In the genomic region with DNA sequence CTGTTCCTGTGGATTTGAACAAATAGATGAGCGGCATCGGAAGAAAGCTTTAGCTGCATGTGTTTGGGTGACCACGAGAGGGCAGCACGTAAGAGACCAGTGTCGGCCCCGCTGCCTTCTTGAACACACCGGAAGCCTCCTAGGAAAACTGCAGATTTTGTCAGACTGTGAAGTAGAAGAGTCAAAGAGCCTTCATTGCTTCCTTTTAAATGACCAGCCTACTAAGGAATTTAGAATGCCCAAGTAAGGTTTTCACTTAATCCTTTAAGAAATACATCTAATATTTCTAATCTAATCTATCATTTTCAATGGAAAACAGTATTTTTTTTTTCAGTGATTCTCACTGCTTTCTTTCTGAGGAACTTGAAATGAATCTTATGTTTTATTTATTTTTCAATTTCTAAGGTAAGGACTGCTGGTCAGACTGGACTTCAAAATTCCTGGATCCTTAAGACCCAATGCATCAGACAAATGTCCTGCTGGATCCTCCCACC, we compare ENCODE assay signal across 8 cellular contexts. TPM values are rescaled to one million over a fixed set of nuclear protein-coding genes. Genes with fewer than 3 reads are reported as not detected.
DNase-seq lines count a peak whose midpoint lies in the region; ATAC-seq and TF ChIP-seq lines count a peak whose summit lies in the region.

No MANE protein-coding gene starts in this region.

- no peak overlapping the region for H3K4me2 ChIP-seq in OCI-LY1 (ENCODE audit: low read length)

- POLR2A ChIA-PET in naive thymus-derived CD8-positive, alpha-beta T cell (lab: Charles Lee) = no interaction called here

- H3K9me3 ChIP-seq in OCI-LY1 (ENCODE audit: low read length) (no peaks in the 10 kb centered on the region), esophagus squamous epithelium (no peaks in the 10 kb centered on the region)

- H3K27ac Mint-ChIP-seq in naive thymus-derived CD8-positive, alpha-beta T cell = no peak overlapping the region
- H3K27ac Mint-ChIP-seq in stimulated activated naive B cell treated with anti-CD40 and anti-IgM and Interleukin-4, amounts not matched to agents 10 μg/mL and 1 μg/mL and 100 μg/mL, for 72 hours = no peak overlapping the region

- H3F3A ChIP-seq in OCI-LY1 (ENCODE audit: insufficient read depth, low read length) = no peaks in the 10 kb centered on the region

- 0 to 1% methylated on average over 5 to 7 of the region's 7 CpGs for WGBS in esophagus squamous epithelium, 2 donors

- H2AFZ ChIP-seq in OCI-LY1 (ENCODE audit: low read length) = no peak overlapping the region

- H3K4me3 ChIP-seq in OCI-LY1 (ENCODE audit: low read depth, low read length, poor library complexity, severe bottlenecking) = no peak overlapping the region
- no peak overlapping the region for H3K4me3 ChIP-seq in esophagus squamous epithelium

- peak; percentile 69 for TF ChIP-seq RAD21 in Ishikawa (IDR thresholded peaks at IDR 0.05; ENCODE audit: low read depth)

- DNase-seq in GM13976 (ENCODE audit: low spot score) (peak; percentile 69), activated T-cell treated with anti-CD3 and anti-CD28 coated beads for 24 hours (ENCODE audit: low read depth) (peak; percentile 63), esophagus squamous epithelium (lab: John Stamatoyannopoulos, UW) (peak; percentile 3)
- peak; percentile 30 to 80 (median 55) for DNase-seq in naive thymus-derived CD8-positive, alpha-beta T cell
- DNase-seq in stimulated activated naive B cell treated with anti-CD40 and anti-IgM and Interleukin-4, amounts not matched to agents 10 μg/mL and 1 μg/mL and 100 μg/mL, for 72 hours = peak; percentile 54

- H3K4me1 ChIP-seq in OCI-LY1 (ENCODE audit: insufficient read depth, low read length, severe bottlenecking) (peaks cover 3% of the 10 kb centered on the region), esophagus squamous epithelium (no peaks in the 10 kb centered on the region)

- H4K20me1 ChIP-seq in OCI-LY1 (ENCODE audit: insufficient read depth, low read length) = no peaks in the 10 kb centered on the region

- no peaks in the 10 kb centered on the region for H3K9me3 Mint-ChIP-seq in naive thymus-derived CD8-positive, alpha-beta T cell
- H3K9me3 Mint-ChIP-seq in stimulated activated naive B cell treated with anti-CD40 and anti-IgM and Interleukin-4, amounts not matched to agents 10 μg/mL and 1 μg/mL and 100 μg/mL, for 72 hours = no peaks in the 10 kb centered on the region

- peaks cover 10 to 14% (median 14%) of the 10 kb centered on the region in 4 donors for H3K4me1 Mint-ChIP-seq in naive thymus-derived CD8-positive, alpha-beta T cell
- peaks cover 10 to 21% of the 10 kb centered on the region in 2 donors for H3K4me1 Mint-ChIP-seq in stimulated activated naive B cell treated with anti-CD40 and anti-IgM and Interleukin-4, amounts not matched to agents 10 μg/mL and 1 μg/mL and 100 μg/mL, for 72 hours

- H3K27me3 Mint-ChIP-seq in naive thymus-derived CD8-positive, alpha-beta T cell = peaks cover 13 to 39% (median 17%) of the 10 kb centered on the region in 5 donors
- H3K27me3 Mint-ChIP-seq in stimulated activated naive B cell treated with anti-CD40 and anti-IgM and Interleukin-4, amounts not matched to agents 10 μg/mL and 1 μg/mL and 100 μg/mL, for 72 hours = peaks cover 13 to 26% of the 10 kb centered on the region in 2 donors

- ATAC-seq in naive thymus-derived CD8-positive, alpha-beta T cell = peak; percentile 63 to 81
- ATAC-seq in stimulated activated naive B cell treated with anti-CD40 and anti-IgM and Interleukin-4, amounts not matched to agents 10 μg/mL and 1 μg/mL and 100 μg/mL, for 72 hours (replicated peaks) = peak; percentile 81 to 84
- ATAC-seq in GM18520 (IDR thresholded peaks at IDR 0.05; ENCODE audit: unreplicated experiment) = no peak

- H3K27ac ChIP-seq in OCI-LY1 (ENCODE audit: low read depth, low read length, poor library complexity, severe bottlenecking) = no peak overlapping the region
- no peak overlapping the region for H3K27ac ChIP-seq in esophagus squamous epithelium

- H3K36me3 ChIP-seq in OCI-LY1 (ENCODE audit: insufficient read depth, low read length) (no peaks in the 10 kb centered on the region), esophagus squamous epithelium (no peaks in the 10 kb centered on the region)

- TF ChIP-seq EP300 in Ishikawa (IDR thresholded peaks at IDR 0.05; ENCODE audit: borderline replicate concordance) = no peak

- peak overlapping the region in 2 of 10 donors; percentile 48 to 53 for H3K4me3 Mint-ChIP-seq in naive thymus-derived CD8-positive, alpha-beta T cell
- H3K4me3 Mint-ChIP-seq in stimulated activated naive B cell treated with anti-CD40 and anti-IgM and Interleukin-4, amounts not matched to agents 10 μg/mL and 1 μg/mL and 100 μg/mL, for 72 hours = peak overlapping the region; percentile 68 to 72

- no peaks in the 10 kb centered on the region for H3K36me3 Mint-ChIP-seq in naive thymus-derived CD8-positive, alpha-beta T cell
- H3K36me3 Mint-ChIP-seq in stimulated activated naive B cell treated with anti-CD40 and anti-IgM and Interleukin-4, amounts not matched to agents 10 μg/mL and 1 μg/mL and 100 μg/mL, for 72 hours = no peaks in the 10 kb centered on the region

- H3K9me2 ChIP-seq in OCI-LY1 (ENCODE audit: low read depth, low read length) = no peaks in the 10 kb centered on the region

- TF ChIP-seq POLR2A in esophagus squamous epithelium (IDR thresholded peaks at IDR 0.05) = no peak

- intact Hi-C loops in esophagus squamous epithelium (cut with DNase I) = no loop called here

- H3K79me2 ChIP-seq in OCI-LY1 (ENCODE audit: insufficient read depth, low read length) = no peaks in the 10 kb centered on the region

- H3K27me3 ChIP-seq in OCI-LY1 (ENCODE audit: insufficient read depth, low read length) (no peaks in the 10 kb centered on the region), esophagus squamous epithelium (peaks cover 0 to 48% (median 0%) of the 10 kb centered on the region in 4 donors)

- TF ChIP-seq CTCF in GM13976 (IDR thresholded peaks at IDR 0.05; ENCODE audit: borderline replicate concordance, control extremely low read depth, extremely low read depth, insufficient read depth, missing control alignments) (peak; percentile 86), OCI-LY1 (IDR thresholded peaks at IDR 0.05; ENCODE audit: low read length) (peak; percentile 95), esophagus squamous epithelium (IDR thresholded peaks at IDR 0.05) (peak; percentile 42 to 79 (median 70))

- H3K9ac ChIP-seq in OCI-LY1 (ENCODE audit: low read length) = no peak overlapping the region

- in situ Hi-C loops in GM13976 (cut with MboI; ENCODE audit: low sequenced_read_pairs, unreplicated experiment) = no loop called here

TF ChIP-seq in Ishikawa, 13 proteins besides CTCF, POLR2A, EP300 and RAD21:
- TF ChIP-seq TAF1 (IDR thresholded peaks at IDR 0.05; ENCODE audit: low read depth) (no peak), MAX (IDR thresholded peaks at IDR 0.05) (no peak), NFIC (IDR thresholded peaks at IDR 0.05) (no peak), FOXM1 (IDR thresholded peaks at IDR 0.05; ENCODE audit: borderline replicate concordance, low read depth) (no peak), CREB1 (IDR thresholded peaks at IDR 0.05; ENCODE audit: low read depth) (no peak), YY1 (IDR thresholded peaks at IDR 0.05; ENCODE audit: low read depth) (no peak), TEAD4 (IDR thresholded peaks at IDR 0.05) (no peak)
- TF ChIP-seq, protein P1, sequence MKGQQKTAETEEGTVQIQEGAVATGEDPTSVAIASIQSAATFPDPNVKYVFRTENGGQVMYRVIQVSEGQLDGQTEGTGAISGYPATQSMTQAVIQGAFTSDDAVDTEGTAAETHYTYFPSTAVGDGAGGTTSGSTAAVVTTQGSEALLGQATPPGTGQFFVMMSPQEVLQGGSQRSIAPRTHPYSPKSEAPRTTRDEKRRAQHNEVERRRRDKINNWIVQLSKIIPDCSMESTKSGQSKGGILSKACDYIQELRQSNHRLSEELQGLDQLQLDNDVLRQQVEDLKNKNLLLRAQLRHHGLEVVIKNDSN (IDR thresholded peaks at IDR 0.05) = no peak
- TF ChIP-seq, protein P2, sequence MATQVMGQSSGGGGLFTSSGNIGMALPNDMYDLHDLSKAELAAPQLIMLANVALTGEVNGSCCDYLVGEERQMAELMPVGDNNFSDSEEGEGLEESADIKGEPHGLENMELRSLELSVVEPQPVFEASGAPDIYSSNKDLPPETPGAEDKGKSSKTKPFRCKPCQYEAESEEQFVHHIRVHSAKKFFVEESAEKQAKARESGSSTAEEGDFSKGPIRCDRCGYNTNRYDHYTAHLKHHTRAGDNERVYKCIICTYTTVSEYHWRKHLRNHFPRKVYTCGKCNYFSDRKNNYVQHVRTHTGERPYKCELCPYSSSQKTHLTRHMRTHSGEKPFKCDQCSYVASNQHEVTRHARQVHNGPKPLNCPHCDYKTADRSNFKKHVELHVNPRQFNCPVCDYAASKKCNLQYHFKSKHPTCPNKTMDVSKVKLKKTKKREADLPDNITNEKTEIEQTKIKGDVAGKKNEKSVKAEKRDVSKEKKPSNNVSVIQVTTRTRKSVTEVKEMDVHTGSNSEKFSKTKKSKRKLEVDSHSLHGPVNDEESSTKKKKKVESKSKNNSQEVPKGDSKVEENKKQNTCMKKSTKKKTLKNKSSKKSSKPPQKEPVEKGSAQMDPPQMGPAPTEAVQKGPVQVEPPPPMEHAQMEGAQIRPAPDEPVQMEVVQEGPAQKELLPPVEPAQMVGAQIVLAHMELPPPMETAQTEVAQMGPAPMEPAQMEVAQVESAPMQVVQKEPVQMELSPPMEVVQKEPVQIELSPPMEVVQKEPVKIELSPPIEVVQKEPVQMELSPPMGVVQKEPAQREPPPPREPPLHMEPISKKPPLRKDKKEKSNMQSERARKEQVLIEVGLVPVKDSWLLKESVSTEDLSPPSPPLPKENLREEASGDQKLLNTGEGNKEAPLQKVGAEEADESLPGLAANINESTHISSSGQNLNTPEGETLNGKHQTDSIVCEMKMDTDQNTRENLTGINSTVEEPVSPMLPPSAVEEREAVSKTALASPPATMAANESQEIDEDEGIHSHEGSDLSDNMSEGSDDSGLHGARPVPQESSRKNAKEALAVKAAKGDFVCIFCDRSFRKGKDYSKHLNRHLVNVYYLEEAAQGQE (IDR thresholded peaks at IDR 0.05; ENCODE audit: low read depth) = no peak

RNA-seq across cellular contexts. Expression of gene SEC11C, which starts 55.4 kb away (rescaled TPM):
- 10 to 100 TPM; 29.6 to 61.8 (median 31.7) TPM for total RNA-seq in esophagus squamous epithelium
- total RNA-seq in naive thymus-derived CD8-positive, alpha-beta T cell = 10 to 100 TPM; 36.6 to 42.4 TPM
- 100 to 1,000 TPM; 102 to 151 (median 116) TPM for polyA plus RNA-seq in naive thymus-derived CD8-positive, alpha-beta T cell

Comparison
In these comparisons a context has a peak if more than half of its experiments do, and no peak if none do; other contexts are left out.
1. DNase-seq: peak in every context shown above with its lines; median percentile 69 in GM13976; 63 in activated T-cell treated with anti-CD3 and anti-CD28 coated beads for 24 hours; 55 in naive thymus-derived CD8-positive, alpha-beta T cell; 54 in stimulated activated naive B cell treated with anti-CD40 and anti-IgM and Interleukin-4, amounts not matched to agents 10 μg/mL and 1 μg/mL and 100 μg/mL, for 72 hours; 3 in esophagus squamous epithelium.